Comparison of ENCODE assay signal across 19 cellular contexts in genomic region chr12:69982081-69982480, GRCh38.
"Had no signal": no experiment of that assay in that cellular context is flagged by ENCODE, and none has a peak within 500 bp of the region (broad histone marks: within the 10 kb centered on the region; RNA-seq: fewer than 3 reads in every experiment).

No MANE protein-coding gene starts in this region.

- H3K27ac ChIP-seq: cardiac muscle cell, esophagus muscularis mucosa, left ventricle myocardium inferior, upper lobe of right lung had no signal

- DNase-seq: activated CD4-positive, alpha-beta T cell treated with anti-CD3 and anti-CD28 coated beads for 36 hours; activated CD4-positive, alpha-beta T cell treated with anti-CD3 and anti-CD28 coated beads, Interleukin-2, amount 50 U/mL, for 48 hours; activated gamma-delta T cell treated with Interleukin-2 at 50 U/mL for 16 hours; amygdala; dermis blood vessel endothelial cell; effector memory CD4-positive, alpha-beta T cell; left ventricle myocardium inferior; occipital lobe; posterior cingulate gyrus; stimulated activated CD4-positive, alpha-beta T cell treated with anti-CD3 and anti-CD28 coated beads, Interleukin-12 subunit alpha, Interleukin-12 subunit beta, amount 100 ng/mL, for 4 hours; stimulated activated CD4-positive, alpha-beta T cell treated with anti-CD3 and anti-CD28 coated beads, Interleukin-1b, Interleukin-23, amount 100 ng/mL, for 48 hours; stimulated activated CD8-positive, alpha-beta memory T cell treated with anti-CD3 and anti-CD28 coated beads, Interleukin-4, amount 100 ng/mL, for 48 hours; stimulated activated naive CD4-positive, alpha-beta T cell; T-helper 2 cell; upper lobe of right lung had no signal

- FAIRE-seq: endothelial cell of umbilical vein, frontal cortex had no signal

- H3K4me3 ChIP-seq: cardiac muscle cell, esophagus muscularis mucosa, left ventricle myocardium inferior, upper lobe of right lung had no signal

- H3K27me3 ChIP-seq: cardiac muscle cell, esophagus muscularis mucosa, upper lobe of right lung had no signal

- H3K36me3 ChIP-seq: cardiac muscle cell, esophagus muscularis mucosa, left ventricle myocardium inferior, upper lobe of right lung had no signal

- H3K9me3 ChIP-seq: esophagus muscularis mucosa, upper lobe of right lung had no signal
